ENCODE assay signal across 8 cellular contexts in genomic region chr11:73597956-73598718, GRCh38. TPM values are rescaled to one million over a fixed set of nuclear protein-coding genes. Genes with fewer than 3 reads are reported as not detected.
DNase-seq lines count a peak whose midpoint lies in the region; ATAC-seq, FAIRE-seq and TF ChIP-seq lines count a peak whose summit lies in the region.

A gene with protein sequence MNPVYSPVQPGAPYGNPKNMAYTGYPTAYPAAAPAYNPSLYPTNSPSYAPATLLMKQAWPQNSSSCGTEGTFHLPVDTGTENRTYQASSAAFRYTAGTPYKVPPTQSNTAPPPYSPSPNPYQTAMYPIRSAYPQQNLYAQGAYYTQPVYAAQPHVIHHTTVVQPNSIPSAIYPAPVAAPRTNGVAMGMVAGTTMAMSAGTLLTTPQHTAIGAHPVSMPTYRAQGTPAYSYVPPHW (minus strand): TSS chr11:73598112. CDS start chr11:73468474, 129,638 bp downstream.

- H3K9me3 ChIP-seq in pancreas (no peaks in the 10 kb centered on the region), tibial artery (no peaks in the 10 kb centered on the region)

- ATAC-seq in HG02763 (IDR thresholded peaks at IDR 0.05; ENCODE audit: unreplicated experiment) (peak; percentile 94), Right ventricle myocardium superior (ENCODE audit: poor library complexity) (peak; percentile 99), pancreas (peak; percentile 96 to 98 (median 97))
- peak; percentile 95 for ATAC-seq in activated naive CD8-positive, alpha-beta T cell treated with anti-CD3 and anti-CD28 coated beads, Interleukin-2, amount 50 U/mL, for 24 hours

- H3K9me3 Mint-ChIP-seq in activated naive CD8-positive, alpha-beta T cell treated with anti-CD3 and anti-CD28 coated beads, Interleukin-2, amount 50 U/mL, for 24 hours: no peaks in the 10 kb centered on the region

- peaks cover 33% of the 10 kb centered on the region for H3K4me1 Mint-ChIP-seq in activated naive CD8-positive, alpha-beta T cell treated with anti-CD3 and anti-CD28 coated beads, Interleukin-2, amount 50 U/mL, for 24 hours

- intact Hi-C loops in Right ventricle myocardium superior (cut with DNase I): loop anchor here (10.0 kb wide), 1 partner anchor 113 kb away; no protein-coding TSS in a partner anchor
- intact Hi-C loops in pancreas (cut with DNase I): no loop called here
- intact Hi-C loops in tibial artery (cut with DNase I; ENCODE audit: low total_unique reads): no loop called here

- WGBS in pancreas, 2 donors: 0 to 1% methylated on average over 51 to 64 of the region's 64 CpGs

- H3K4me3 ChIP-seq in pancreas: peak within 1 kb of the TSS; percentile 40 to 82 (median 78)
- H3K4me3 ChIP-seq in tibial artery: peak within 1 kb of the TSS; percentile 83 to 99

- peak within 1 kb of the TSS; percentile 73 for H3K27ac Mint-ChIP-seq in activated naive CD8-positive, alpha-beta T cell treated with anti-CD3 and anti-CD28 coated beads, Interleukin-2, amount 50 U/mL, for 24 hours

- peak within 1 kb of the TSS; percentile 82 for H3K4me3 Mint-ChIP-seq in activated naive CD8-positive, alpha-beta T cell treated with anti-CD3 and anti-CD28 coated beads, Interleukin-2, amount 50 U/mL, for 24 hours

- H3K4me1 ChIP-seq in pancreas (peaks cover 0 to 12% (median 0%) of the 10 kb centered on the region in 3 donors), tibial artery (peaks cover 0 to 26% (median 13%) of the 10 kb centered on the region in 4 donors)

- TF ChIP-seq CTCF in GM12874 (IDR thresholded peaks at IDR 0.05; ENCODE audit: insufficient read depth, low read depth, low read length) (peak; percentile 7; the same call in 1 of the 2 replicates), pancreas (IDR thresholded peaks at IDR 0.05) (peak in 2 of 4 donors; percentile 7 to 21), tibial artery (IDR thresholded peaks at IDR 0.05) (peak; percentile 34 to 43)

- no peaks in the 10 kb centered on the region for H3K27me3 ChIP-seq in pancreas
- H3K27me3 ChIP-seq in tibial artery: no peaks in the 10 kb centered on the region

- H3K27me3 Mint-ChIP-seq in activated naive CD8-positive, alpha-beta T cell treated with anti-CD3 and anti-CD28 coated beads, Interleukin-2, amount 50 U/mL, for 24 hours: no peaks in the 10 kb centered on the region

- H3K27ac ChIP-seq in pancreas: peak within 1 kb of the TSS; percentile 39 to 78 (median 63)
- peak within 1 kb of the TSS; percentile 80 to 88 for H3K27ac ChIP-seq in tibial artery

- no peaks in the 10 kb centered on the region for H3K36me3 Mint-ChIP-seq in activated naive CD8-positive, alpha-beta T cell treated with anti-CD3 and anti-CD28 coated beads, Interleukin-2, amount 50 U/mL, for 24 hours (ENCODE audit: low read depth)

- FAIRE-seq in pancreas (lab: Jason Lieb, UNC): peak; percentile 74

- H3K36me3 ChIP-seq in pancreas: no peaks in the 10 kb centered on the region
- no peaks in the 10 kb centered on the region for H3K36me3 ChIP-seq in tibial artery

- DNase-seq in NCI-H1417 treated with DMSO at 0.1 percent for 48 hours (lab: John Stamatoyannopoulos, UW) (peak; percentile 94), SW480 (ENCODE audit: low spot score) (peak; percentile 99), Right ventricle myocardium superior (peak; percentile 98), pancreas (peak; percentile 95 to 98 (median 96)), tibial artery (peak; percentile 95 to 97)
- DNase-seq in activated naive CD8-positive, alpha-beta T cell treated with anti-CD3 and anti-CD28 coated beads, Interleukin-2, amount 50 U/mL, for 24 hours: peak; percentile 90

RNA-seq across cellular contexts. Expression of the gene that starts here (rescaled TPM):
- 25.6 TPM for total RNA-seq in Right ventricle myocardium superior
- total RNA-seq in pancreas: 10 to 100 TPM; 11.5 to 22.5 (median 14.5) TPM
- 1 to 10 TPM; 4.9 to 6.3 TPM for polyA plus RNA-seq in pancreas

Comparison
In these comparisons a context has a peak if more than half of its experiments do, and no peak if none do; other contexts are left out.
1. Peak in every context shown above with its lines: DNase-seq, ATAC-seq, H3K4me3 ChIP-seq and H3K27ac ChIP-seq.